11 cellular contexts compared by ENCODE assay signal in genomic region chr11:124900464-124900863, GRCh38. TPM values are rescaled to one million over a fixed set of nuclear protein-coding genes. Genes with fewer than 3 reads are reported as not detected.
DNase-seq lines count a peak whose midpoint lies in the region; ATAC-seq and TF ChIP-seq lines count a peak whose summit lies in the region.
"Had no signal": no experiment of that assay in that cellular context is flagged by ENCODE, and none has a peak within 500 bp of the region (broad histone marks: within the 10 kb centered on the region; RNA-seq: fewer than 3 reads in every experiment).

No MANE protein-coding gene starts in this region.

- DNase-seq in Caki2 (ENCODE audit: low read depth): peak; percentile 41
- DNase-seq in RWPE1 (ENCODE audit: low spot score): peak; percentile 89
- peak; percentile 93 for DNase-seq in fibroblast of mammary gland (ENCODE audit: low read depth)
- peak; percentile 86 for DNase-seq in posterior vena cava (ENCODE audit: low spot score)
- no peak for DNase-seq in DMS79 treated with DMSO at 0.1 percent for 48 hours (lab: John Stamatoyannopoulos, UW)
- DNase-seq in transverse colon: no peak
- no peak for DNase-seq in NCI-H446 treated with DMSO at 0.1 percent for 48 hours (lab: John Stamatoyannopoulos, UW)
- DNase-seq: DND-41, T-helper 2 cell had no signal

- in situ Hi-C loops in Caki2 (cut with HindIII; ENCODE audit: low pct_unique_long_range_greater_than_20kb, low sequenced_read_pairs) (no loop called here), transverse colon (cut with MboI; ENCODE audit: low pct_ligation_motif_present in 1 of 4, low pct_unique_long_range_greater_than_20kb in 1 of 4, low sequenced_read_pairs in 3 of 4) (no loop called here)

- 80% methylated on average over 5 of the region's 5 CpGs; no CpG with 5 or more reads in 1 of the 2 donors for WGBS in transverse colon (ENCODE audit: low coverage in 1 of 2), 2 donors

- no peaks in the 10 kb centered on the region for H3K4me1 ChIP-seq in transverse colon

- intact Hi-C loops in posterior vena cava (cut with DNase I) (no loop called here), transverse colon (cut with DNase I; ENCODE audit: low total_unique reads) (no loop called here)

- no peak for TF ChIP-seq POLR2A in transverse colon (IDR thresholded peaks at IDR 0.05)

- CTCF ChIA-PET in RWPE1 (lab: Yijun Ruan, JAX): interaction anchor here (0.6 kb wide), 2 partner anchors 16 to 53 kb away, joined by 3 to 4 read pairs; no protein-coding TSS in a partner anchor

- no peaks in the 10 kb centered on the region for H3K9me3 ChIP-seq in transverse colon

- POLR2A ChIA-PET in RWPE1 (lab: Yijun Ruan, JAX; ENCODE audit: low non-redundant PET): interaction anchor here (1.6 kb wide), 1 partner anchor 53 kb away, joined by 7 read pairs; the partner anchor contains the start of gene CCDC15

- TF ChIP-seq CTCF in RWPE1 (conservative IDR thresholded peaks at IDR 0.05; ENCODE audit: low read depth) (no peak), fibroblast of mammary gland (conservative IDR thresholded peaks at IDR 0.05; ENCODE audit: control insufficient read depth, insufficient read depth, low read depth, low read length) (no peak), transverse colon (IDR thresholded peaks at IDR 0.05) (no peak)

- ATAC-seq in HG03457 (IDR thresholded peaks at IDR 0.05; ENCODE audit: unreplicated experiment): no peak

- H3K27me3 ChIP-seq in transverse colon: peaks cover 8% of the 10 kb centered on the region

- no peaks in the 10 kb centered on the region for H3K36me3 ChIP-seq in transverse colon

- no peak for TF ChIP-seq EP300 in transverse colon (IDR thresholded peaks at IDR 0.05; ENCODE audit: low read depth)

- peak overlapping the region; percentile 98 for H3K27ac ChIP-seq in RWPE1
- H3K27ac ChIP-seq in transverse colon: peak overlapping the region in 1 of 4 donors; percentile 6
- H3K27ac ChIP-seq: KMS-11 had no signal

- H3K4me3 ChIP-seq in fibroblast of mammary gland (ENCODE audit: control insufficient read depth, low read depth, low read length): peak overlapping the region; percentile 33
- H3K4me3 ChIP-seq in transverse colon: no peak overlapping the region

RNA-seq across cellular contexts. Expression of gene ROBO4, which starts 2.8 kb away (rescaled TPM):
- total RNA-seq in Caki2 (2014; rRNA removed; shearing (Covaris generic); ENCODE audit: low replicate concordance): not detected in 2 replicates
- total RNA-seq in posterior vena cava (10 to 100 TPM; 19.8 to 23.4 TPM), transverse colon (10 to 100 TPM in 1 of 4 donors, 1 to 10 TPM in 3; 4.8 to 31.8 (median 6.4) TPM)

RNA-seq across cellular contexts. Expression of gene HEPN1, which starts 18.6 kb away (rescaled TPM):
- not detected in 2 replicates for total RNA-seq in Caki2 (2014; rRNA removed; shearing (Covaris generic); ENCODE audit: low replicate concordance)
- total RNA-seq in posterior vena cava (under 1 TPM in 1 of 2 donors, not detected in 1; 0.28 TPM), transverse colon (not detected)

RNA-seq across cellular contexts. Expression of gene ROBO3, which starts 35.2 kb away (rescaled TPM):
- 14.7 and 15.2 TPM in 2 replicates for total RNA-seq in Caki2 (2014; rRNA removed; shearing (Covaris generic); ENCODE audit: low replicate concordance)
- total RNA-seq in posterior vena cava: 10 to 100 TPM; 16.0 to 20.0 TPM
- 10 to 100 TPM in 2 of 4 donors, 1 to 10 TPM in 2; 5.6 to 38.6 (median 17.0) TPM for total RNA-seq in transverse colon

RNA-seq across cellular contexts. Expression of gene HEPACAM, which starts 35.4 kb away (rescaled TPM):
- total RNA-seq in Caki2 (2014; rRNA removed; shearing (Covaris generic); ENCODE audit: low replicate concordance): not detected in 2 replicates
- total RNA-seq in posterior vena cava: under 1 TPM; 0.28 to 0.48 TPM
- under 1 TPM in 2 of 4 donors, not detected in 2; 0.14 to 0.37 TPM for total RNA-seq in transverse colon

RNA-seq across cellular contexts. Expression of gene CCDC15, which starts 53.5 kb away (rescaled TPM):
- 1.1 and 1.5 TPM in 2 replicates for total RNA-seq in Caki2 (2014; rRNA removed; shearing (Covaris generic); ENCODE audit: low replicate concordance)
- total RNA-seq in posterior vena cava (1 to 10 TPM; 1.1 to 1.6 TPM), transverse colon (under 1 TPM in 3 of 4 donors, not detected in 1; 0.64 to 0.82 (median 0.75) TPM)

Comparison
In these comparisons a context has a peak if more than half of its experiments do, and no peak if none do; other contexts are left out.
1. DNase-seq: peak in Caki2 (single experiment), RWPE1 (single experiment), fibroblast of mammary gland (single experiment) and posterior vena cava (single experiment); none in DMS79 treated with DMSO at 0.1 percent for 48 hours (single experiment), transverse colon (single experiment) and NCI-H446 treated with DMSO at 0.1 percent for 48 hours (single experiment).